Comparison of ENCODE assay signal across 1 cellular context in genomic region chr16:17382514-17382913, GRCh38.
A peak's percentile ranks its signal among the peaks of the same experiment; 100 is the strongest.
TF ChIP-seq lines count a peak whose summit lies in the region.

No MANE protein-coding gene starts in this region.

TF ChIP-seq in SK-N-SH, 30 proteins besides CTCF, POLR2A, EP300 and RAD21 (continued from another document):
- TF ChIP-seq USF1 (IDR thresholded peaks at IDR 0.05; ENCODE audit: borderline replicate concordance, low read depth) (no peak), CHD2 (IDR thresholded peaks at IDR 0.05; ENCODE audit: low read length, partially characterized antibody) (peak; percentile 38), PBX3 (IDR thresholded peaks at IDR 0.05) (no peak), RCOR1 (IDR thresholded peaks at IDR 0.05; ENCODE audit: low read length) (peak; percentile 55; the same call in 1 of the 2 replicates), MXI1 (IDR thresholded peaks at IDR 0.05; ENCODE audit: low read depth, low read length) (peak; percentile 88), TAF1 (IDR thresholded peaks at IDR 0.05; ENCODE audit: borderline replicate concordance, low read depth, low read length) (no peak), TCF12 (IDR thresholded peaks at IDR 0.05) (no peak), IRF3 (IDR thresholded peaks at IDR 0.05; ENCODE audit: low read depth, low read length) (no peak), GATA2 (CRISPR knock-in tag; IDR thresholded peaks at IDR 0.05) (peak; percentile 92)
